Comparison of ENCODE assay signal across 8 cellular contexts in genomic region chr15:75904241-75904631, GRCh38. TPM values are rescaled to one million over a fixed set of nuclear protein-coding genes. Genes with fewer than 3 reads are reported as not detected.
DNase-seq lines count a peak whose midpoint lies in the region; ATAC-seq and TF ChIP-seq lines count a peak whose summit lies in the region.

No MANE protein-coding gene starts in this region.

- H3K4me1 ChIP-seq in mucosa of rectum (ENCODE audit: control insufficient read depth in 2 of 2, insufficient read depth in 2 of 2, low read length in 2 of 2), result peaks cover 7 to 14% of the 10 kb centered on the region in 2 donors
- H3K4me1 ChIP-seq in tibial nerve, result peaks cover 0 to 32% (median 3%) of the 10 kb centered on the region in 4 donors

- 0 to 2% methylated on average over 22 to 26 of the region's 28 CpGs for WGBS in tibial nerve, 2 donors

- no peak for TF ChIP-seq EP300 in tibial nerve (IDR thresholded peaks at IDR 0.05)

- peak overlapping the region; percentile 76 to 92 for H3K9ac ChIP-seq in mucosa of rectum (ENCODE audit: low read depth in 1 of 2, low read length in 2 of 2)

- H3K36me3 ChIP-seq in WERI-Rb-1, result peaks cover 56% of the 10 kb centered on the region
- peaks cover 0 to 6% of the 10 kb centered on the region in 2 donors for H3K36me3 ChIP-seq in mucosa of rectum (ENCODE audit: control insufficient read depth in 2 of 2, insufficient read depth in 2 of 2, low read length in 2 of 2)
- peaks cover 0 to 14% (median 0%) of the 10 kb centered on the region in 3 donors for H3K36me3 ChIP-seq in tibial nerve

- H3K9me3 ChIP-seq in WERI-Rb-1 (ENCODE audit: severe bottlenecking) (no peaks in the 10 kb centered on the region), mucosa of rectum (ENCODE audit: control insufficient read depth in 2 of 2, low read length in 2 of 2) (no peaks in the 10 kb centered on the region), tibial nerve (no peaks in the 10 kb centered on the region)

- TF ChIP-seq POLR2A in tibial nerve (IDR thresholded peaks at IDR 0.05), result no peak

- H3K4me3 ChIP-seq in WERI-Rb-1 (ENCODE audit: low read depth, low read length), result peak overlapping the region; percentile 87
- peak overlapping the region; percentile 93 for H3K4me3 ChIP-seq in epithelial cell of proximal tubule (ENCODE audit: low read depth, low read length)
- H3K4me3 ChIP-seq in mucosa of rectum (ENCODE audit: low read length in 2 of 2), result peak overlapping the region; percentile 86 to 93
- peak overlapping the region; percentile 70 to 93 (median 80) for H3K4me3 ChIP-seq in tibial nerve

- peak; percentile 15 for ATAC-seq in GM21737 (IDR thresholded peaks at IDR 0.05; ENCODE audit: unreplicated experiment)

- H3K27ac ChIP-seq in WERI-Rb-1, result peak overlapping the region; percentile 99
- H3K27ac ChIP-seq in mucosa of rectum (ENCODE audit: low read depth in 2 of 2, low read length in 2 of 2), result peak overlapping the region; percentile 84 to 85
- peak overlapping the region; percentile 65 to 79 (median 78) for H3K27ac ChIP-seq in tibial nerve

- peak; percentile 71 for DNase-seq in ELF-1 (ENCODE audit: low read depth, low spot score)
- DNase-seq in Kasumi-1 (lab: John Stamatoyannopoulos, UW), result peak; percentile 43 to 65
- DNase-seq in WERI-Rb-1, result peak; percentile 48
- no peak for DNase-seq in epithelial cell of proximal tubule (ENCODE audit: low read depth)
- DNase-seq in tibial nerve (ENCODE audit: low spot score in 2 of 2), result no peak
- DNase-seq in DMS153 (lab: John Stamatoyannopoulos, UW), result no peak

- no peak for TF ChIP-seq CTCF in WERI-Rb-1 (IDR thresholded peaks at IDR 0.05; ENCODE audit: low read depth, low read length)
- TF ChIP-seq CTCF in epithelial cell of proximal tubule (conservative IDR thresholded peaks at IDR 0.05; ENCODE audit: low read depth, low read length), result no peak
- TF ChIP-seq CTCF in tibial nerve (IDR thresholded peaks at IDR 0.05), result no peak

- H3K27me3 ChIP-seq in WERI-Rb-1 (ENCODE audit: insufficient read depth, low read depth, severe bottlenecking), result no peaks in the 10 kb centered on the region
- H3K27me3 ChIP-seq in mucosa of rectum (ENCODE audit: control insufficient read depth in 2 of 2, insufficient read depth in 2 of 2, low read length in 2 of 2), result no peaks in the 10 kb centered on the region
- no peaks in the 10 kb centered on the region for H3K27me3 ChIP-seq in tibial nerve

RNA-seq across cellular contexts. Expression of gene FBXO22, which starts 0.6 kb away (rescaled TPM):
- 38.7 and 42.5 TPM in 2 replicates for total RNA-seq in epithelial cell of proximal tubule
- total RNA-seq in tibial nerve, result 10 to 100 TPM in 3 of 4 donors, 1 to 10 TPM in 1; 9.9 to 16.7 (median 11.8) TPM

Comparison
In these comparisons a context has a peak if more than half of its experiments do, and no peak if none do; other contexts are left out.
1. DNase-seq: peak in ELF-1 (single experiment), Kasumi-1 (2 of 2) and WERI-Rb-1 (single experiment); none in epithelial cell of proximal tubule (single experiment), tibial nerve (0 of 2) and DMS153 (single experiment).
2. Peak in every context shown above with its lines, with median percentiles within 50 percentile points of each other: H3K27ac ChIP-seq and H3K4me3 ChIP-seq.